8 cellular contexts compared by ENCODE assay signal in the genomic region with DNA sequence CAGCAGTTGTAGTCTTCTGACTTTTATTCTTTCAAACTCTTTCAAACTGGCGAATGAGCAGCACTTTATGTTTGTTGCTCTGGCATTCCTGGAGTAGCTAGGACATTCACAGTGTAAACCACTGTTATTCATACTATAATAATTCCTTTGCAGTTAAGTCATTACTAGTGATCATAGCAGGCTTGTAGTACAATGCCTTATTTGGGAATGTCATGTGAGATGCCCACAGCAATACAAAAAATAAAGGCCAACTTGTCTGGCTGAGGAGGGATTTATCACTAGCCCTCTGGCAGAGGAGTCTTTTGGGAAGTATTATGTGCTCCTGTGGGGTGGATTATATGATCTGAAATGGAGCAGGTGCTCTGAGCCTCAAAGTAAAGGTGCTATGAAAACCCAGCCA.
DNase-seq lines count a peak whose midpoint lies in the region; TF ChIP-seq lines count a peak whose summit lies in the region.

No MANE protein-coding gene starts in this region.

- no peak overlapping the region for H3K27ac Mint-ChIP-seq in glutamatergic neuron (ENCODE audit: unreplicated experiment)
- H3K27ac Mint-ChIP-seq in activated naive CD4-positive, alpha-beta T cell treated with anti-CD3 and anti-CD28 coated beads, Interleukin-2, amount 10 ng/mL, durations not matched to agents 7 days and 5 days = no peak overlapping the region

- H3K4me1 ChIP-seq in SK-N-SH (ENCODE audit: control insufficient read depth in 1 of 2, insufficient read depth in 2 of 2, low read depth in 1 of 2, low read length in 1 of 2) = peaks cover 0 to 16% of the 10 kb centered on the region in 2 experiments; a peak in 1 of 4 replicates

- no peaks in the 10 kb centered on the region for H3K27me3 Mint-ChIP-seq in glutamatergic neuron (ENCODE audit: unreplicated experiment)
- H3K27me3 Mint-ChIP-seq in activated naive CD4-positive, alpha-beta T cell treated with anti-CD3 and anti-CD28 coated beads, Interleukin-2, amount 10 ng/mL, durations not matched to agents 7 days and 5 days = no peaks in the 10 kb centered on the region

- no peaks in the 10 kb centered on the region for H3K9me3 ChIP-seq in SK-N-SH

- no peaks in the 10 kb centered on the region for H3K9me2 ChIP-seq in SK-N-SH

- H3K4me1 Mint-ChIP-seq in glutamatergic neuron (ENCODE audit: low read depth, unreplicated experiment) = no peaks in the 10 kb centered on the region
- no peaks in the 10 kb centered on the region for H3K4me1 Mint-ChIP-seq in activated naive CD4-positive, alpha-beta T cell treated with anti-CD3 and anti-CD28 coated beads, Interleukin-2, amount 10 ng/mL, durations not matched to agents 7 days and 5 days

- no peak overlapping the region for H3K4me3 Mint-ChIP-seq in glutamatergic neuron (ENCODE audit: unreplicated experiment)
- H3K4me3 Mint-ChIP-seq in activated naive CD4-positive, alpha-beta T cell treated with anti-CD3 and anti-CD28 coated beads, Interleukin-2, amount 10 ng/mL, durations not matched to agents 7 days and 5 days = no peak overlapping the region

- H3K27ac ChIP-seq in SK-N-SH (ENCODE audit: low read depth in 2 of 2, low read length in 1 of 2) = peak overlapping the region in 1 of 2 experiments; percentile 54; a peak in 2 of 4 replicates

- POLR2A ChIA-PET in SK-N-SH (lab: Yijun Ruan, JAX) = no interaction called here

- H3K9ac ChIP-seq in SK-N-SH = no peak overlapping the region

- no peaks in the 10 kb centered on the region for H3K9me3 Mint-ChIP-seq in glutamatergic neuron (ENCODE audit: unreplicated experiment)
- H3K9me3 Mint-ChIP-seq in activated naive CD4-positive, alpha-beta T cell treated with anti-CD3 and anti-CD28 coated beads, Interleukin-2, amount 10 ng/mL, durations not matched to agents 7 days and 5 days = no peaks in the 10 kb centered on the region

- peak; percentile 95 for DNase-seq in EL
- DNase-seq in SK-N-SH = no peak
- DNase-seq in glomerular visceral epithelial cell (ENCODE audit: extremely low spot score) = peak; percentile 89
- peak; percentile 15 for DNase-seq in pulmonary artery endothelial cell (ENCODE audit: low read depth, low spot score)
- DNase-seq in NCI-H2081 treated with DMSO at 0.1 percent for 48 hours (lab: John Stamatoyannopoulos, UW) = no peak
- no peak for DNase-seq in glutamatergic neuron
- DNase-seq in activated CD4-positive, alpha-beta T cell treated with anti-CD3 and anti-CD28 coated beads, Interleukin-2, amount 50 U/mL, for 1 hour = no peak
- DNase-seq in activated naive CD4-positive, alpha-beta T cell treated with anti-CD3 and anti-CD28 coated beads, Interleukin-2, amount 10 ng/mL, durations not matched to agents 7 days and 5 days = no peak

- TF ChIP-seq EP300 in SK-N-SH (IDR thresholded peaks at IDR 0.05; ENCODE audit: borderline replicate concordance in 1 of 2, low read depth in 1 of 2, low read length in 1 of 2) = peak in 1 of 2 experiments; percentile 39; a peak in 1 of 4 replicates

- H3K4me3 ChIP-seq in SK-N-SH (ENCODE audit: low read depth in 2 of 2, low read length in 1 of 2) = no peak overlapping the region

- CTCF ChIA-PET in SK-N-SH (lab: Yijun Ruan, JAX) = interaction anchor here (1.6 kb wide), 1 partner anchor 19 kb away, joined by 5 read pairs; no protein-coding TSS in a partner anchor
- CTCF ChIA-PET in activated naive CD4-positive, alpha-beta T cell treated with anti-CD3 and anti-CD28 coated beads, Interleukin-2, amount 10 ng/mL, durations not matched to agents 7 days and 5 days (lab: Charles Lee) = no interaction called here

- no peaks in the 10 kb centered on the region for H3K36me3 ChIP-seq in SK-N-SH (replicated peaks in 1 of 2; ENCODE audit: control insufficient read depth in 1 of 2, insufficient read depth in 2 of 2, low read length in 1 of 2)

- TF ChIP-seq CTCF in SK-N-SH (IDR thresholded peaks at IDR 0.05) (no peak), glutamatergic neuron (IDR thresholded peaks at IDR 0.05; ENCODE audit: partially characterized antibody, unreplicated experiment) (no peak)

- peak overlapping the region; percentile 64; the same call in 1 of the 2 replicates for H2AFZ ChIP-seq in SK-N-SH (ENCODE audit: low read depth)

- no peaks in the 10 kb centered on the region for H3K27me3 ChIP-seq in SK-N-SH (ENCODE audit: insufficient read depth)

- no peaks in the 10 kb centered on the region for H3K79me2 ChIP-seq in SK-N-SH (ENCODE audit: insufficient read depth)

- no peaks in the 10 kb centered on the region for H4K20me1 ChIP-seq in SK-N-SH (ENCODE audit: insufficient read depth)

- TF ChIP-seq RAD21 in SK-N-SH (IDR thresholded peaks at IDR 0.05; ENCODE audit: low read length) = no peak

- no peaks in the 10 kb centered on the region for H3K36me3 Mint-ChIP-seq in glutamatergic neuron (ENCODE audit: unreplicated experiment)
- no peaks in the 10 kb centered on the region for H3K36me3 Mint-ChIP-seq in activated naive CD4-positive, alpha-beta T cell treated with anti-CD3 and anti-CD28 coated beads, Interleukin-2, amount 10 ng/mL, durations not matched to agents 7 days and 5 days

- WGBS in SK-N-SH (ENCODE audit: low lambda C conversion rate) = 6% methylated on average over 1 of the region's 1 CpG

- H3F3A ChIP-seq in SK-N-SH (replicated peaks; ENCODE audit: insufficient read depth) = no peaks in the 10 kb centered on the region

- H3K4me2 ChIP-seq in SK-N-SH = peak overlapping the region; percentile 40; the same call in 1 of the 2 replicates

TF ChIP-seq in SK-N-SH, 30 proteins besides CTCF, POLR2A, EP300 and RAD21 (continues in another document):
- TF ChIP-seq, protein P1, sequence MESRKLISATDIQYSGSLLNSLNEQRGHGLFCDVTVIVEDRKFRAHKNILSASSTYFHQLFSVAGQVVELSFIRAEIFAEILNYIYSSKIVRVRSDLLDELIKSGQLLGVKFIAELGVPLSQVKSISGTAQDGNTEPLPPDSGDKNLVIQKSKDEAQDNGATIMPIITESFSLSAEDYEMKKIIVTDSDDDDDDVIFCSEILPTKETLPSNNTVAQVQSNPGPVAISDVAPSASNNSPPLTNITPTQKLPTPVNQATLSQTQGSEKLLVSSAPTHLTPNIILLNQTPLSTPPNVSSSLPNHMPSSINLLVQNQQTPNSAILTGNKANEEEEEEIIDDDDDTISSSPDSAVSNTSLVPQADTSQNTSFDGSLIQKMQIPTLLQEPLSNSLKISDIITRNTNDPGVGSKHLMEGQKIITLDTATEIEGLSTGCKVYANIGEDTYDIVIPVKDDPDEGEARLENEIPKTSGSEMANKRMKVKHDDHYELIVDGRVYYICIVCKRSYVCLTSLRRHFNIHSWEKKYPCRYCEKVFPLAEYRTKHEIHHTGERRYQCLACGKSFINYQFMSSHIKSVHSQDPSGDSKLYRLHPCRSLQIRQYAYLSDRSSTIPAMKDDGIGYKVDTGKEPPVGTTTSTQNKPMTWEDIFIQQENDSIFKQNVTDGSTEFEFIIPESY (IDR thresholded peaks at IDR 0.05; ENCODE audit: borderline replicate concordance, low read depth) = no peak
- TF ChIP-seq, protein P2, sequence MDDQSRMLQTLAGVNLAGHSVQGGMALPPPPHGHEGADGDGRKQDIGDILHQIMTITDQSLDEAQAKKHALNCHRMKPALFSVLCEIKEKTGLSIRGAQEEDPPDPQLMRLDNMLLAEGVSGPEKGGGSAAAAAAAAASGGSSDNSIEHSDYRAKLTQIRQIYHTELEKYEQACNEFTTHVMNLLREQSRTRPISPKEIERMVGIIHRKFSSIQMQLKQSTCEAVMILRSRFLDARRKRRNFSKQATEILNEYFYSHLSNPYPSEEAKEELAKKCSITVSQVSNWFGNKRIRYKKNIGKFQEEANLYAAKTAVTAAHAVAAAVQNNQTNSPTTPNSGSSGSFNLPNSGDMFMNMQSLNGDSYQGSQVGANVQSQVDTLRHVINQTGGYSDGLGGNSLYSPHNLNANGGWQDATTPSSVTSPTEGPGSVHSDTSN (IDR thresholded peaks at IDR 0.05) = peak; percentile 55
- TF ChIP-seq FOXM1 (IDR thresholded peaks at IDR 0.05; ENCODE audit: low read depth) = 0 out of 2 replicates have a peak, but pooled peaks have one; percentile 26
- TF ChIP-seq CHD2 (IDR thresholded peaks at IDR 0.05; ENCODE audit: low read length, partially characterized antibody) = no peak
- peak; percentile 23; the same call in 1 of the 2 replicates for TF ChIP-seq TEAD4 (IDR thresholded peaks at IDR 0.05; ENCODE audit: borderline replicate concordance, insufficient read depth)
- no peak for TF ChIP-seq ELF1 (IDR thresholded peaks at IDR 0.05)
- TF ChIP-seq, protein P3, sequence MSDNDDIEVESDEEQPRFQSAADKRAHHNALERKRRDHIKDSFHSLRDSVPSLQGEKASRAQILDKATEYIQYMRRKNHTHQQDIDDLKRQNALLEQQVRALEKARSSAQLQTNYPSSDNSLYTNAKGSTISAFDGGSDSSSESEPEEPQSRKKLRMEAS (IDR thresholded peaks at IDR 0.05; ENCODE audit: low read depth) = no peak
- TF ChIP-seq GATA2 (CRISPR knock-in tag; IDR thresholded peaks at IDR 0.05) = no peak
- TF ChIP-seq NRF1 (IDR thresholded peaks at IDR 0.05; ENCODE audit: low read depth, low read length) = no peak
- no peak for TF ChIP-seq MXI1 (IDR thresholded peaks at IDR 0.05; ENCODE audit: low read depth, low read length)
- no peak for TF ChIP-seq EZH2phosphoT487 (IDR thresholded peaks at IDR 0.05; ENCODE audit: borderline replicate concordance, low read depth)
- no peak for TF ChIP-seq SMC3 (IDR thresholded peaks at IDR 0.05; ENCODE audit: low read depth, low read length)
- no peak for TF ChIP-seq SIN3A (IDR thresholded peaks at IDR 0.05; ENCODE audit: borderline replicate concordance, low read depth, low read length)

Comparison
In these comparisons a context has a peak if more than half of its experiments do, and no peak if none do; other contexts are left out.
1. DNase-seq: peak in EL (single experiment), glomerular visceral epithelial cell (single experiment) and pulmonary artery endothelial cell (single experiment); none in SK-N-SH (single experiment), NCI-H2081 treated with DMSO at 0.1 percent for 48 hours (single experiment), glutamatergic neuron (single experiment), activated CD4-positive, alpha-beta T cell treated with anti-CD3 and anti-CD28 coated beads, Interleukin-2, amount 50 U/mL, for 1 hour (single experiment) and activated naive CD4-positive, alpha-beta T cell treated with anti-CD3 and anti-CD28 coated beads, Interleukin-2, amount 10 ng/mL, durations not matched to agents 7 days and 5 days (single experiment).